Comparison of ENCODE assay signal across 25 cellular contexts in the genomic region with DNA sequence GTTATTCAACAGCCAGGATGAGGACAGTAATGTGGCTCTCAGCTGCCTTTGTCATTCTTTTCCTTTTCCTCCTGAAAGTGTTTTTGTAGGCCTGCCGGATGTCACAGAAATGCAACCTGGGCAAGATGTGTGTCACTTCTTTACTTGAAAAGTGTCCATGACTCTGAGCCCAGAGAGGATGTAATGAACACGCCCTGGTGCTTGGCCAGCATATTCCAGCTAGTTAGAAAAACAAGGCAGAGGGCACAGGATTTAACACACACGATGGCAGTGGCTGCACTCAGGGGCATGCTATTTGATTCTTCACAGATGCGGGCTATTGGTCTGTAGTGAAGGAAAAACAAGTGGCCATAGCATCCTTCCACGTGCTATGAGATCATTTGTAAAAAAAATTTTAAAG. TPM values are rescaled to one million over a fixed set of nuclear protein-coding genes. Genes with fewer than 3 reads are reported as not detected.
A peak's percentile ranks its signal among the peaks of the same experiment; 100 is the strongest.
DNase-seq lines count a peak whose midpoint lies in the region; ATAC-seq, FAIRE-seq and TF ChIP-seq lines count a peak whose summit lies in the region.
"Had no signal": no experiment of that assay in that cellular context is flagged by ENCODE, and none has a peak within 500 bp of the region (broad histone marks: within the 10 kb centered on the region; RNA-seq: fewer than 3 reads in every experiment).

No MANE protein-coding gene starts in this region.

- H3K9me3 ChIP-seq in endothelial cell of umbilical vein (replicated peaks; ENCODE audit: control insufficient read depth, insufficient read depth, low read length) = no peaks in the 10 kb centered on the region
- H3K9me3 ChIP-seq: A549, Caco-2 had no signal

- peak overlapping the region in 1 of 3 experiments; percentile 9 for H3K4me3 ChIP-seq in endothelial cell of umbilical vein (replicated peaks in 1 of 3; ENCODE audit: insufficient read depth in 1 of 3, low read depth in 1 of 3, low read length in 3 of 3)
- H3K4me3 ChIP-seq: A549 had no signal

- H3K4me1 ChIP-seq in endothelial cell of umbilical vein (ENCODE audit: control insufficient read depth, extremely low read depth, insufficient read depth, low read length) = peaks cover 24% of the 10 kb centered on the region
- H3K4me1 ChIP-seq: A549, Caco-2 had no signal

- no peak for TF ChIP-seq CTCF in endothelial cell of umbilical vein (IDR thresholded peaks at IDR 0.05; ENCODE audit: extremely low read depth in 1 of 2, insufficient read depth in 1 of 2, low read depth in 1 of 2, low read length in 2 of 2)

- peak overlapping the region; percentile 53 for H3K4me2 ChIP-seq in endothelial cell of umbilical vein (ENCODE audit: insufficient read depth, low read length)
- H3K4me2 ChIP-seq: A549 had no signal

- dilution Hi-C loops in endothelial cell of umbilical vein (cut with MboI; ENCODE audit: extremely low pct_ligation_motif_present, low sequenced_read_pairs) = no loop called here

- H3K27me3 ChIP-seq in endothelial cell of umbilical vein (ENCODE audit: control insufficient read depth in 2 of 2, insufficient read depth in 2 of 2, low read length in 2 of 2) = no peaks in the 10 kb centered on the region

- DNase-seq in DMS 273 (lab: John Stamatoyannopoulos, UW; ENCODE audit: unreplicated experiment) (peak; percentile 24), DMS 273 treated with DMSO at 0.1 percent for 48 hours (lab: John Stamatoyannopoulos, UW) (no peak), endothelial cell of umbilical vein (ENCODE audit: low read depth, low spot score) (peak; percentile 39), lung microvascular endothelial cell (ENCODE audit: low read depth in 2 of 2) (peak; percentile 36 to 75)
- DNase-seq: AML-193; Caco-2; CD4-positive, alpha-beta T cell; DMS53; DND-41; EL; GOT3; H7; HFFc6 had no signal

- ATAC-seq in GM19023 (IDR thresholded peaks at IDR 0.05; ENCODE audit: unreplicated experiment) (no peak), HG03432 (IDR thresholded peaks at IDR 0.05; ENCODE audit: unreplicated experiment) (no peak), HG03045 (IDR thresholded peaks at IDR 0.05; ENCODE audit: unreplicated experiment) (no peak), HG03196 (IDR thresholded peaks at IDR 0.05; ENCODE audit: unreplicated experiment) (no peak)
- ATAC-seq: A549, HCT116 had no signal

- FAIRE-seq in endothelial cell of umbilical vein (lab: Jason Lieb, UNC) = peak; percentile 70
- FAIRE-seq: A549, D721Med, G401.6, GM12891 had no signal

- H3K79me2 ChIP-seq in endothelial cell of umbilical vein (ENCODE audit: control insufficient read depth, insufficient read depth, low read length) = no peaks in the 10 kb centered on the region

- no peaks in the 10 kb centered on the region for H4K20me1 ChIP-seq in endothelial cell of umbilical vein (replicated peaks; ENCODE audit: control insufficient read depth, extremely low read depth, insufficient read depth, low read length)

- no peak overlapping the region for H3K9ac ChIP-seq in endothelial cell of umbilical vein (replicated peaks; ENCODE audit: extremely low read depth, insufficient read depth, low read length)

- peak overlapping the region; percentile 15 for H3K27ac ChIP-seq in endothelial cell of umbilical vein (ENCODE audit: insufficient read depth, low read depth, low read length)
- H3K27ac ChIP-seq: 22Rv1, A549, C4-2B, HL-60 had no signal

- peak overlapping the region; percentile 44 for H2AFZ ChIP-seq in endothelial cell of umbilical vein (ENCODE audit: low read depth, low read length)

- CTCF ChIA-PET in endothelial cell of umbilical vein (lab: Charles Lee) = interaction anchor here (0.6 to 1.4 kb wide), 4 partner anchors 11 to 202 kb away, joined by 3 to 5 read pairs (median 3); no protein-coding TSS in a partner anchor

- no TSS peak for BruUV-seq in endothelial cell of umbilical vein (replicated peaks; lab: Mats Ljungman, UMichigan)

- intact Hi-C loops in endothelial cell of umbilical vein (cut with micrococcal nuclease) = loop anchor here (1.0 kb wide), 1 partner anchor 9 kb away; no protein-coding TSS in a partner anchor

- H3K9me1 ChIP-seq in endothelial cell of umbilical vein (replicated peaks; ENCODE audit: control insufficient read depth, extremely low read depth, insufficient read depth, low read length) = no peaks in the 10 kb centered on the region

- H3K36me3 ChIP-seq in endothelial cell of umbilical vein (ENCODE audit: control insufficient read depth in 2 of 2, extremely low read depth in 1 of 2, insufficient read depth in 2 of 2, low read length in 2 of 2) = peaks cover 0 to 3% of the 10 kb centered on the region in 2 experiments

- POLR2A ChIA-PET in endothelial cell of umbilical vein (lab: Charles Lee) = no interaction called here

- TF ChIP-seq POLR2A in endothelial cell of umbilical vein (IDR thresholded peaks at IDR 0.05; ENCODE audit: low read depth, low read length) = no peak

TF ChIP-seq in endothelial cell of umbilical vein, 7 proteins besides CTCF, POLR2A, EP300 and RAD21:
- TF ChIP-seq FOS (IDR thresholded peaks at IDR 0.05; ENCODE audit: borderline replicate concordance, insufficient read depth, low read length) (no peak), POLR2AphosphoS5 (IDR thresholded peaks at IDR 0.05; ENCODE audit: insufficient read depth, low read depth, low read length) (no peak), EZH2 (IDR thresholded peaks at IDR 0.05; ENCODE audit: borderline replicate concordance, low read depth, low read length, severe bottlenecking) (no peak), GATA2 (IDR thresholded peaks at IDR 0.05; ENCODE audit: insufficient read depth, insufficient read length, low read depth, low read length) (no peak), JUN (IDR thresholded peaks at IDR 0.05; ENCODE audit: borderline replicate concordance, insufficient read depth, insufficient read length, low read depth) (no peak), MYC (IDR thresholded peaks at IDR 0.05; ENCODE audit: low read depth, low read length) (no peak)
- TF ChIP-seq, protein P1, sequence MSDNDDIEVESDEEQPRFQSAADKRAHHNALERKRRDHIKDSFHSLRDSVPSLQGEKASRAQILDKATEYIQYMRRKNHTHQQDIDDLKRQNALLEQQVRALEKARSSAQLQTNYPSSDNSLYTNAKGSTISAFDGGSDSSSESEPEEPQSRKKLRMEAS (IDR thresholded peaks at IDR 0.05; ENCODE audit: insufficient read depth, insufficient read length) = no peak

RNA-seq across cellular contexts. Expression of a gene that starts 30.3 kb away (rescaled TPM):
- total RNA-seq in endothelial cell of umbilical vein = 149 and 172 TPM in 2 replicates
- polyA plus RNA-seq in endothelial cell of umbilical vein = 122 and 131 TPM in 2 replicates
- 157 and 193 TPM in 2 replicates for polyA plus RNA-seq in endothelial cell of umbilical vein (2011; cell fraction: cytosol; rRNA removed)
- polyA plus RNA-seq in endothelial cell of umbilical vein (2011; cell fraction: nucleus; rRNA removed) = 90.1 and 137 TPM in 2 replicates
- polyA plus RNA-seq in endothelial cell of umbilical vein (2012) = 252 and 339 TPM in 2 replicates
- 178 and 192 TPM in 2 replicates for polyA minus RNA-seq in endothelial cell of umbilical vein
- 0.51 TPM for polyA minus RNA-seq in endothelial cell of umbilical vein (2011; cell fraction: cytosol; rRNA and poly(A)+ RNA removed)
- 35.4 and 48.3 TPM in 2 replicates for polyA minus RNA-seq in endothelial cell of umbilical vein (2011; cell fraction: nucleus; rRNA and poly(A)+ RNA removed)
- 185 and 311 TPM in 2 replicates for total RNA-seq in lung microvascular endothelial cell
- total RNA-seq: Caco-2 had no signal
